Comparison of ENCODE assay signal across 9 cellular contexts in the genomic region with DNA sequence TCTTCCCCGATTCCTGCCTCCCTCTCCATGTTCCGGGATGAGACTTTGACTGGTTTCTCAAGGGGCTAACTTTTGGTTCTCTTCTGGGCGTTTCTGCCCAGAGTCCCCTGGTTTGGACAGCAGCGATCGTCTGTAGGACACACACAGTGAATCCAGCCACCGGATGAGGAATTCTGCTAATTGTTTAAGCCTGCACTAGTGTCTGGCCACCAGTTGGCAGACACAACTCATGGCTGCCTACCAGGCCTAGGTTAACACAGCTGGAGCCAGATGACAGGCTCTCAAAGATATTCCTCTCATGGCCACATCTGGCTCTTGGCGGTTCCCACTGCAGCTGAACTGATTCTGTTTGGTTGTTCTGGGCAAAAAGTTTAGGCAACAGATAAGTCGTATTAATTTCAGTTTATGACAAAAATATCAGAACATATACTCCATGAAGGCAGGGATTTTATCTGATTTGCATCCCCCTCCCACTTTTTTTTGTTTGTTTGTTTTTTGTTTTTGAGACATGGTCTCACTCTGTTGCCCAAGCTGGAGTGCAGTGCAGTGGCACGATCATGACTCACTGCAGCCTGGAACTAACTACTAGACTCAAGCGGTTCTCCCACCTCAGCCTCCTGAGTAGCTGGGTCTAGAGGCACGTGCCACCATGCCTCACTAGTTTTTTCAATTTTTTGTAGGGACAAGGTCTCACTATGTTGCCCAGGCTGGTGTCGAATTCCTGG.
DNase-seq lines count a peak whose midpoint lies in the region; ATAC-seq and TF ChIP-seq lines count a peak whose summit lies in the region.
"Had no signal": no experiment of that assay in that cellular context is flagged by ENCODE, and none has a peak within 500 bp of the region (broad histone marks: within the 10 kb centered on the region; RNA-seq: fewer than 3 reads in every experiment).

No MANE protein-coding gene starts in this region.

- no peak for DNase-seq in activated CD4-positive, alpha-beta T cell treated with anti-CD3 and anti-CD28 coated beads, Interleukin-2, amount 10 ng/mL, durations not matched to agents 7 days and 5 days
- DNase-seq in activated CD4-positive, alpha-beta T cell treated with anti-CD3 and anti-CD28 coated beads, Interleukin-2, amount 50 U/mL, for 4 hours: no peak
- DNase-seq in astrocyte of the spinal cord (ENCODE audit: low read depth, low spot score): peak; percentile 59
- DNase-seq in lower lobe of right lung: no peak
- DNase-seq in thyroid gland: peak; percentile 9 to 10
- DNase-seq in effector CD4-positive, alpha-beta T cell: no peak
- no peak for DNase-seq in Calu3
- DNase-seq in activated gamma-delta T cell (lab: John Stamatoyannopoulos, UW): no peak

- H3K27ac ChIP-seq in lower lobe of right lung (no peak overlapping the region), thyroid gland (peak overlapping the region in 2 of 3 donors; percentile 1 to 56)
- H3K27ac ChIP-seq: C4-2B had no signal

- peaks cover 35% of the 10 kb centered on the region for H3K4me1 Mint-ChIP-seq in activated CD4-positive, alpha-beta T cell treated with anti-CD3 and anti-CD28 coated beads, Interleukin-2, amount 10 ng/mL, durations not matched to agents 7 days and 5 days
- H3K4me1 Mint-ChIP-seq in Calu3 (ENCODE audit: low read depth, unreplicated experiment): peaks cover 3% of the 10 kb centered on the region

- intact Hi-C loops in lower lobe of right lung (cut with DNase I) (no loop called here), thyroid gland (cut with DNase I) (loop anchor here (10.0 kb wide), 1 partner anchor 94 kb away; no protein-coding TSS in a partner anchor), Calu3 (cut with micrococcal nuclease; ENCODE audit: unreplicated experiment) (no loop called here)

- ATAC-seq in lower lobe of right lung: peak; percentile 40 to 64

- H3K27ac Mint-ChIP-seq in activated CD4-positive, alpha-beta T cell treated with anti-CD3 and anti-CD28 coated beads, Interleukin-2, amount 10 ng/mL, durations not matched to agents 7 days and 5 days: peak overlapping the region; percentile 16
- no peak overlapping the region for H3K27ac Mint-ChIP-seq in Calu3 (ENCODE audit: unreplicated experiment)

- H3K4me3 Mint-ChIP-seq in activated CD4-positive, alpha-beta T cell treated with anti-CD3 and anti-CD28 coated beads, Interleukin-2, amount 10 ng/mL, durations not matched to agents 7 days and 5 days: no peak overlapping the region
- no peak overlapping the region for H3K4me3 Mint-ChIP-seq in Calu3 (ENCODE audit: low read depth, unreplicated experiment)

- BruUV-seq in Calu3 (replicated peaks; lab: Mats Ljungman, UMichigan): no TSS peak

- TF ChIP-seq POLR2A in thyroid gland (IDR thresholded peaks at IDR 0.05): no peak

- CTCF ChIA-PET in activated CD4-positive, alpha-beta T cell treated with anti-CD3 and anti-CD28 coated beads, Interleukin-2, amount 10 ng/mL, durations not matched to agents 7 days and 5 days (lab: Charles Lee): interaction anchor here (0.9 kb wide), 1 partner anchor 24 kb away, joined by 3 read pairs; no protein-coding TSS in a partner anchor
- CTCF ChIA-PET in Calu3 (lab: Charles Lee): interaction anchor here (0.6 kb wide), 1 partner anchor 178 kb away, joined by 3 read pairs; no protein-coding TSS in a partner anchor

- H3K9me3 ChIP-seq in lower lobe of right lung (no peaks in the 10 kb centered on the region), thyroid gland (no peaks in the 10 kb centered on the region)

- H3K4me3 ChIP-seq in astrocyte of the spinal cord (ENCODE audit: low read depth, low read length) (no peak overlapping the region), lower lobe of right lung (no peak overlapping the region), thyroid gland (replicated peaks in 1 of 3) (no peak overlapping the region)

- TF ChIP-seq CTCF in astrocyte of the spinal cord (IDR thresholded peaks at IDR 0.05; ENCODE audit: low read depth, low read length) (no peak), lower lobe of right lung (IDR thresholded peaks at IDR 0.05) (no peak), thyroid gland (IDR thresholded peaks at IDR 0.05) (peak in 1 of 6 experiments; percentile 9), Calu3 (IDR thresholded peaks at IDR 0.05; ENCODE audit: unreplicated experiment) (no peak)

- peaks cover 7% of the 10 kb centered on the region for H3K36me3 Mint-ChIP-seq in activated CD4-positive, alpha-beta T cell treated with anti-CD3 and anti-CD28 coated beads, Interleukin-2, amount 10 ng/mL, durations not matched to agents 7 days and 5 days (ENCODE audit: low read depth)
- H3K36me3 Mint-ChIP-seq in Calu3 (ENCODE audit: insufficient read depth, unreplicated experiment): peaks cover 1% of the 10 kb centered on the region

- in situ Hi-C loops in astrocyte of the spinal cord (cut with HindIII; ENCODE audit: low sequenced_read_pairs): no loop called here

- H3K27me3 Mint-ChIP-seq in activated CD4-positive, alpha-beta T cell treated with anti-CD3 and anti-CD28 coated beads, Interleukin-2, amount 10 ng/mL, durations not matched to agents 7 days and 5 days: peaks cover 2% of the 10 kb centered on the region
- H3K27me3 Mint-ChIP-seq in Calu3 (ENCODE audit: unreplicated experiment): no peaks in the 10 kb centered on the region

- WGBS in thyroid gland, 2 donors: 85 to 87% methylated on average over 12 of the region's 12 CpGs

- H3K4me1 ChIP-seq in lower lobe of right lung: peaks cover 9% of the 10 kb centered on the region
- peaks cover 0 to 6% of the 10 kb centered on the region in 2 donors for H3K4me1 ChIP-seq in thyroid gland

- POLR2A ChIA-PET in activated CD4-positive, alpha-beta T cell treated with anti-CD3 and anti-CD28 coated beads, Interleukin-2, amount 10 ng/mL, durations not matched to agents 7 days and 5 days (lab: Charles Lee): no interaction called here

- H3K36me3 ChIP-seq in lower lobe of right lung (no peaks in the 10 kb centered on the region), thyroid gland (no peaks in the 10 kb centered on the region)

- H3K27me3 ChIP-seq in lower lobe of right lung (ENCODE audit: low read depth) (no peaks in the 10 kb centered on the region), thyroid gland (no peaks in the 10 kb centered on the region)

- H3K9me3 Mint-ChIP-seq in activated CD4-positive, alpha-beta T cell treated with anti-CD3 and anti-CD28 coated beads, Interleukin-2, amount 10 ng/mL, durations not matched to agents 7 days and 5 days: no peaks in the 10 kb centered on the region
- no peaks in the 10 kb centered on the region for H3K9me3 Mint-ChIP-seq in Calu3 (ENCODE audit: low read depth, unreplicated experiment)

Comparison
In these comparisons a context has a peak if more than half of its experiments do, and no peak if none do; other contexts are left out.
1. DNase-seq: peak in astrocyte of the spinal cord (single experiment) and thyroid gland (2 of 2); none in activated CD4-positive, alpha-beta T cell treated with anti-CD3 and anti-CD28 coated beads, Interleukin-2, amount 10 ng/mL, durations not matched to agents 7 days and 5 days (single experiment), activated CD4-positive, alpha-beta T cell treated with anti-CD3 and anti-CD28 coated beads, Interleukin-2, amount 50 U/mL, for 4 hours (0 of 2), lower lobe of right lung (single experiment), effector CD4-positive, alpha-beta T cell (single experiment), Calu3 (single experiment) and activated gamma-delta T cell (single experiment).